ENCODE assay signal across 2 cellular contexts in the genomic region with DNA sequence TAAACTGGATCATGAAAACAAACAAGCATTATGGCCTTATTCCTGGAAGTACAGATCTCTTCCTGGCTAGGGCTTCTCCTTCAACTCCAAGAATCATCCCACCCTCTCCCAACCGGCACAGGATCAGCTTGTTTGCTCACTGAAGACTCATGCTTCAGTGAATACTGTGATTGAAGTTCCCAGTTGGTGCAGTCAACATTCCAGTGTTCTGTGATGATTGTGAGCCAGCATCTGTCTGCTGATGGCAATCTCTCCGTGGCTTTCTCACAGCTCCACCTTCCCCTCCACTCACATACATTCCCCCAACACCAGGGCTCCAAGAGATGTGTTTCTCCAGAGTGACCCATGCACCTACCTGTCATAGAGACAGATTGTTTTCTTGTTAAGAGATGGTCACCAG.
TF ChIP-seq lines count a peak whose summit lies in the region.

No MANE protein-coding gene starts in this region.

TF ChIP-seq in A549, 52 proteins besides CTCF, POLR2A, EP300 and RAD21:
- peak; percentile 42; the same call in 1 of the 2 replicates for TF ChIP-seq GATA3 (IDR thresholded peaks at IDR 0.05; ENCODE audit: borderline replicate concordance)
- no peak for TF ChIP-seq HOXA7 (CRISPR knock-in tag; IDR thresholded peaks at IDR 0.05)

TF ChIP-seq in Ishikawa, 13 proteins besides CTCF, POLR2A, EP300 and RAD21:
- TF ChIP-seq, protein P1, sequence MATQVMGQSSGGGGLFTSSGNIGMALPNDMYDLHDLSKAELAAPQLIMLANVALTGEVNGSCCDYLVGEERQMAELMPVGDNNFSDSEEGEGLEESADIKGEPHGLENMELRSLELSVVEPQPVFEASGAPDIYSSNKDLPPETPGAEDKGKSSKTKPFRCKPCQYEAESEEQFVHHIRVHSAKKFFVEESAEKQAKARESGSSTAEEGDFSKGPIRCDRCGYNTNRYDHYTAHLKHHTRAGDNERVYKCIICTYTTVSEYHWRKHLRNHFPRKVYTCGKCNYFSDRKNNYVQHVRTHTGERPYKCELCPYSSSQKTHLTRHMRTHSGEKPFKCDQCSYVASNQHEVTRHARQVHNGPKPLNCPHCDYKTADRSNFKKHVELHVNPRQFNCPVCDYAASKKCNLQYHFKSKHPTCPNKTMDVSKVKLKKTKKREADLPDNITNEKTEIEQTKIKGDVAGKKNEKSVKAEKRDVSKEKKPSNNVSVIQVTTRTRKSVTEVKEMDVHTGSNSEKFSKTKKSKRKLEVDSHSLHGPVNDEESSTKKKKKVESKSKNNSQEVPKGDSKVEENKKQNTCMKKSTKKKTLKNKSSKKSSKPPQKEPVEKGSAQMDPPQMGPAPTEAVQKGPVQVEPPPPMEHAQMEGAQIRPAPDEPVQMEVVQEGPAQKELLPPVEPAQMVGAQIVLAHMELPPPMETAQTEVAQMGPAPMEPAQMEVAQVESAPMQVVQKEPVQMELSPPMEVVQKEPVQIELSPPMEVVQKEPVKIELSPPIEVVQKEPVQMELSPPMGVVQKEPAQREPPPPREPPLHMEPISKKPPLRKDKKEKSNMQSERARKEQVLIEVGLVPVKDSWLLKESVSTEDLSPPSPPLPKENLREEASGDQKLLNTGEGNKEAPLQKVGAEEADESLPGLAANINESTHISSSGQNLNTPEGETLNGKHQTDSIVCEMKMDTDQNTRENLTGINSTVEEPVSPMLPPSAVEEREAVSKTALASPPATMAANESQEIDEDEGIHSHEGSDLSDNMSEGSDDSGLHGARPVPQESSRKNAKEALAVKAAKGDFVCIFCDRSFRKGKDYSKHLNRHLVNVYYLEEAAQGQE (IDR thresholded peaks at IDR 0.05; ENCODE audit: low read depth): no peak
- TF ChIP-seq TEAD4 (IDR thresholded peaks at IDR 0.05) (peak; percentile 28), ZBTB7A (IDR thresholded peaks at IDR 0.05; ENCODE audit: low read depth) (no peak)
